In genomic region chr6:157732416-157733161, GRCh38 we compare ENCODE assay signal across 12 cellular contexts.
DNase-seq lines count a peak whose midpoint lies in the region; ATAC-seq, FAIRE-seq and TF ChIP-seq lines count a peak whose summit lies in the region.
"Had no signal": no experiment of that assay in that cellular context is flagged by ENCODE, and none has a peak within 500 bp of the region (broad histone marks: within the 10 kb centered on the region; RNA-seq: fewer than 3 reads in every experiment).

No MANE protein-coding gene starts in this region.

- no peaks in the 10 kb centered on the region for H3K9me3 ChIP-seq in HepG2 (ENCODE audit: low read length)

- CTCF ChIA-PET in HepG2 (lab: Yijun Ruan, JAX; ENCODE audit: low intra/inter-chr PET ratio, low total read pairs), result no interaction called here

- H3K27ac ChIP-seq in HepG2 (ENCODE audit: extremely low read length, insufficient read depth, low read length), result peak overlapping the region; percentile 71
- H3K27ac ChIP-seq: GM23248 had no signal

- peak overlapping the region in 1 of 3 experiments; percentile 6; a peak in 1 of 6 replicates for H3K4me3 ChIP-seq in HepG2 (replicated peaks in 1 of 3; ENCODE audit: insufficient read depth in 1 of 3, low read depth in 2 of 3, low read length in 3 of 3)
- H3K4me3 ChIP-seq: GM23248 had no signal

- no peak overlapping the region for H2AFZ ChIP-seq in HepG2 (ENCODE audit: low read length)
- H2AFZ ChIP-seq: GM23248 had no signal

- intact Hi-C loops in HepG2 (cut with micrococcal nuclease; ENCODE audit: unreplicated experiment), result no loop called here

- POLR2A ChIA-PET in HepG2 (lab: Yijun Ruan, JAX), result interaction anchor here (0.5 to 1.9 kb wide), 10 partner anchors 9 to 873 kb away, joined by 3 to 9 read pairs (median 4); no protein-coding TSS in a partner anchor

- no peaks in the 10 kb centered on the region for H3K36me3 ChIP-seq in HepG2 (replicated peaks in 1 of 2; ENCODE audit: control insufficient read depth in 1 of 2, insufficient read depth in 2 of 2, low read length in 2 of 2)

- H3K4me2 ChIP-seq in HepG2 (ENCODE audit: low read depth, low read length), result peak overlapping the region; percentile 55

- in situ Hi-C loops in G401 (cut with HindIII; ENCODE audit: low sequenced_read_pairs) (no loop called here), HepG2 (cut with HindIII; ENCODE audit: extremely low pct_ligation_motif_present, low pct_unique_long_range_greater_than_20kb) (no loop called here)

- TF ChIP-seq CTCF in HepG2 (CRISPR knock-in tag; IDR thresholded peaks at IDR 0.05), result no peak

- WGBS in HepG2 (ENCODE audit: low lambda C conversion rate), result 52% methylated on average over 8 of the region's 8 CpGs

- TF ChIP-seq RAD21 in HepG2 (CRISPR knock-in tag; IDR thresholded peaks at IDR 0.05), result no peak

- FAIRE-seq in HepG2 (lab: Jason Lieb, UNC), result no peak

- no TSS peak for BruUV-seq in HepG2 (replicated peaks; lab: Mats Ljungman, UMichigan)

- no peak for TF ChIP-seq POLR2A in HepG2 (IDR thresholded peaks at IDR 0.05; ENCODE audit: insufficient read depth in 1 of 2, low read depth in 2 of 2, low read length in 2 of 2)
- no peak for TF ChIP-seq POLR2A in erythroblast (IDR thresholded peaks at IDR 0.05; ENCODE audit: low read length)

- H3K27me3 ChIP-seq in HepG2 (ENCODE audit: control insufficient read depth in 1 of 2, insufficient read depth in 2 of 2, low read length in 2 of 2), result no peaks in the 10 kb centered on the region

- peak; percentile 6; the same call in 2 of the 3 replicates for ATAC-seq in HepG2
- no peak for ATAC-seq in HG02588 (IDR thresholded peaks at IDR 0.05; ENCODE audit: unreplicated experiment)
- ATAC-seq: CD8-positive, alpha-beta T cell had no signal

- peak overlapping the region; percentile 51 for H3K9ac ChIP-seq in HepG2 (ENCODE audit: insufficient read depth, low read depth, low read length)
- H3K9ac ChIP-seq: GM23248 had no signal

- H3K4me1 ChIP-seq in HepG2 (ENCODE audit: insufficient read depth, low read length), result peaks cover 72% of the 10 kb centered on the region

- no peaks in the 10 kb centered on the region for H3K79me2 ChIP-seq in HepG2 (ENCODE audit: insufficient read depth, low read length)

- H4K20me1 ChIP-seq in HepG2 (ENCODE audit: insufficient read depth, low read length), result no peaks in the 10 kb centered on the region

- TF ChIP-seq EP300 in HepG2 (IDR thresholded peaks at IDR 0.05; ENCODE audit: low read depth in 2 of 2, low read length in 2 of 2) (peak in 1 of 2 experiments; percentile 88; a peak in 1 of 4 replicates), HepG2 (CRISPR knock-in tag; IDR thresholded peaks at IDR 0.05; ENCODE audit: borderline replicate concordance) (no peak)

- peak; percentile 88 for DNase-seq in G401 (ENCODE audit: low spot score)
- peak; percentile 86 for DNase-seq in cerebellar cortex (ENCODE audit: low spot score)
- peak; percentile 82 for DNase-seq in HepG2 (ENCODE audit: low spot score)
- no peak for DNase-seq in iPS-NIHi11 (ENCODE audit: low spot score)
- no peak for DNase-seq in erythroblast (lab: John Stamatoyannopoulos, UW)
- DNase-seq: COR-L47, DMS53, GM23248, H7, IMR-90 had no signal

TF ChIP-seq in HepG2, 621 proteins besides CTCF, POLR2A, EP300 and RAD21 (continues in another document):
- TF ChIP-seq ZNF317 (CRISPR knock-in tag; IDR thresholded peaks at IDR 0.05), result peak; percentile 71
- TF ChIP-seq ZKSCAN8 (CRISPR knock-in tag; IDR thresholded peaks at IDR 0.05; ENCODE audit: borderline replicate concordance), result peak; percentile 70; the same call in 1 of the 2 replicates
- TF ChIP-seq ELF4 (CRISPR knock-in tag; IDR thresholded peaks at IDR 0.05; ENCODE audit: borderline replicate concordance), result 0 out of 2 replicates have a peak, but pooled peaks have one; percentile 34
- no peak for TF ChIP-seq ZFYVE20 (CRISPR knock-in tag; IDR thresholded peaks at IDR 0.05; ENCODE audit: borderline replicate concordance, low read depth)
- peak; percentile 91 for TF ChIP-seq HNF4A (CRISPR knock-in tag; IDR thresholded peaks at IDR 0.05)
- TF ChIP-seq DNMT1 (CRISPR knock-in tag; IDR thresholded peaks at IDR 0.05), result no peak
- TF ChIP-seq ZNF564 (CRISPR knock-in tag; IDR thresholded peaks at IDR 0.05), result no peak
- no peak for TF ChIP-seq KLF13 (CRISPR knock-in tag; IDR thresholded peaks at IDR 0.05)
- TF ChIP-seq, protein P1, sequence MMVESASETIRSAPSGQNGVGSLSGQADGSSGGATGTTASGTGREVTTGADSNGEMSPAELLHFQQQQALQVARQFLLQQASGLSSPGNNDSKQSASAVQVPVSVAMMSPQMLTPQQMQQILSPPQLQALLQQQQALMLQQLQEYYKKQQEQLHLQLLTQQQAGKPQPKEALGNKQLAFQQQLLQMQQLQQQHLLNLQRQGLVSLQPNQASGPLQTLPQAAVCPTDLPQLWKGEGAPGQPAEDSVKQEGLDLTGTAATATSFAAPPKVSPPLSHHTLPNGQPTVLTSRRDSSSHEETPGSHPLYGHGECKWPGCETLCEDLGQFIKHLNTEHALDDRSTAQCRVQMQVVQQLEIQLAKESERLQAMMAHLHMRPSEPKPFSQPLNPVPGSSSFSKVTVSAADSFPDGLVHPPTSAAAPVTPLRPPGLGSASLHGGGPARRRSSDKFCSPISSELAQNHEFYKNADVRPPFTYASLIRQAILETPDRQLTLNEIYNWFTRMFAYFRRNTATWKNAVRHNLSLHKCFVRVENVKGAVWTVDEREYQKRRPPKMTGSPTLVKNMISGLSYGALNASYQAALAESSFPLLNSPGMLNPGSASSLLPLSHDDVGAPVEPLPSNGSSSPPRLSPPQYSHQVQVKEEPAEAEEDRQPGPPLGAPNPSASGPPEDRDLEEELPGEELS (CRISPR knock-in tag; IDR thresholded peaks at IDR 0.05), result peak; percentile 92
- no peak for TF ChIP-seq TRAFD1 (CRISPR knock-in tag; IDR thresholded peaks at IDR 0.05; ENCODE audit: borderline replicate concordance)
- TF ChIP-seq KLF16 (CRISPR knock-in tag; IDR thresholded peaks at IDR 0.05), result peak in 1 of 2 experiments; percentile 48; a peak in 1 of 4 replicates
- peak; percentile 38; the same call in 1 of the 2 replicates for TF ChIP-seq ZNF788 (CRISPR knock-in tag; IDR thresholded peaks at IDR 0.05; ENCODE audit: borderline replicate concordance)
- TF ChIP-seq GATAD2A (CRISPR knock-in tag; IDR thresholded peaks at IDR 0.05), result peak; percentile 88
- TF ChIP-seq ASH2L (IDR thresholded peaks at IDR 0.05; ENCODE audit: insufficient read length, low read depth, low read length), result peak; percentile 70
- TF ChIP-seq MED1 (CRISPR knock-in tag; IDR thresholded peaks at IDR 0.05), result peak; percentile 90
- TF ChIP-seq, protein P2, sequence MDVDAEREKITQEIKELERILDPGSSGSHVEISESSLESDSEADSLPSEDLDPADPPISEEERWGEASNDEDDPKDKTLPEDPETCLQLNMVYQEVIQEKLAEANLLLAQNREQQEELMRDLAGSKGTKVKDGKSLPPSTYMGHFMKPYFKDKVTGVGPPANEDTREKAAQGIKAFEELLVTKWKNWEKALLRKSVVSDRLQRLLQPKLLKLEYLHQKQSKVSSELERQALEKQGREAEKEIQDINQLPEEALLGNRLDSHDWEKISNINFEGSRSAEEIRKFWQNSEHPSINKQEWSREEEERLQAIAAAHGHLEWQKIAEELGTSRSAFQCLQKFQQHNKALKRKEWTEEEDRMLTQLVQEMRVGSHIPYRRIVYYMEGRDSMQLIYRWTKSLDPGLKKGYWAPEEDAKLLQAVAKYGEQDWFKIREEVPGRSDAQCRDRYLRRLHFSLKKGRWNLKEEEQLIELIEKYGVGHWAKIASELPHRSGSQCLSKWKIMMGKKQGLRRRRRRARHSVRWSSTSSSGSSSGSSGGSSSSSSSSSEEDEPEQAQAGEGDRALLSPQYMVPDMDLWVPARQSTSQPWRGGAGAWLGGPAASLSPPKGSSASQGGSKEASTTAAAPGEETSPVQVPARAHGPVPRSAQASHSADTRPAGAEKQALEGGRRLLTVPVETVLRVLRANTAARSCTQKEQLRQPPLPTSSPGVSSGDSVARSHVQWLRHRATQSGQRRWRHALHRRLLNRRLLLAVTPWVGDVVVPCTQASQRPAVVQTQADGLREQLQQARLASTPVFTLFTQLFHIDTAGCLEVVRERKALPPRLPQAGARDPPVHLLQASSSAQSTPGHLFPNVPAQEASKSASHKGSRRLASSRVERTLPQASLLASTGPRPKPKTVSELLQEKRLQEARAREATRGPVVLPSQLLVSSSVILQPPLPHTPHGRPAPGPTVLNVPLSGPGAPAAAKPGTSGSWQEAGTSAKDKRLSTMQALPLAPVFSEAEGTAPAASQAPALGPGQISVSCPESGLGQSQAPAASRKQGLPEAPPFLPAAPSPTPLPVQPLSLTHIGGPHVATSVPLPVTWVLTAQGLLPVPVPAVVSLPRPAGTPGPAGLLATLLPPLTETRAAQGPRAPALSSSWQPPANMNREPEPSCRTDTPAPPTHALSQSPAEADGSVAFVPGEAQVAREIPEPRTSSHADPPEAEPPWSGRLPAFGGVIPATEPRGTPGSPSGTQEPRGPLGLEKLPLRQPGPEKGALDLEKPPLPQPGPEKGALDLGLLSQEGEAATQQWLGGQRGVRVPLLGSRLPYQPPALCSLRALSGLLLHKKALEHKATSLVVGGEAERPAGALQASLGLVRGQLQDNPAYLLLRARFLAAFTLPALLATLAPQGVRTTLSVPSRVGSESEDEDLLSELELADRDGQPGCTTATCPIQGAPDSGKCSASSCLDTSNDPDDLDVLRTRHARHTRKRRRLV (CRISPR knock-in tag; IDR thresholded peaks at IDR 0.05), result peak; percentile 63; the same call in 1 of the 2 replicates
- TF ChIP-seq ZNF761 (CRISPR knock-in tag; conservative IDR thresholded peaks at IDR 0.05), result no peak
- TF ChIP-seq NBN (conservative IDR thresholded peaks at IDR 0.05), result no peak
- no peak for TF ChIP-seq ZNF841 (CRISPR knock-in tag; IDR thresholded peaks at IDR 0.05; ENCODE audit: borderline replicate concordance)
- no peak for TF ChIP-seq ATF1 (CRISPR knock-in tag; IDR thresholded peaks at IDR 0.05)

Comparison
In these comparisons a context has a peak if more than half of its experiments do, and no peak if none do; other contexts are left out.
1. DNase-seq: peak in G401 (single experiment), cerebellar cortex (single experiment) and HepG2 (single experiment); none in iPS-NIHi11 (single experiment) and erythroblast (0 of 2).